ENCODE assay signal across 2 cellular contexts in the genomic region with DNA sequence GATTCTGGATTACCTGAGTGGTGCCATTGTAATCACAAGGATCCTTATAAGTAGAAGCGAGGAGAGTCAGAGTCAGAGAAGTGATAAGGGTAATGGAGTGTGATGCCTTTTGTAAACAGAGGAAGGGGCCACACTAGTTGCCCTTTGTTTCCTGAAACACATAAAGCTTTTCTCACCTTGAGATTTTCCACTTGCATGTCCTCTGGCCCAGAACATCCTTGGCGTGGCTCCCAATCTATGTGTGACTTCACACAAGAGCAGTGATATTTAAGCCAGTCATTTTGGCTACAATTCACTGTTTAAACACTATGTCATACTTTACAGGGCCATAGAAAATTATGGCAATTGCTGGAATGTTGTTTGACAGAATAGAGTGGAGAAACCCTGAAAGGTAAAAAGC.
TF ChIP-seq lines count a peak whose summit lies in the region.

No MANE protein-coding gene starts in this region.

TF ChIP-seq in GM23338, 12 proteins besides CTCF, POLR2A, EP300 and RAD21:
- no peak for TF ChIP-seq ZNF331 (CRISPR knock-in tag; IDR thresholded peaks at IDR 0.05; ENCODE audit: low read depth)
- no peak for TF ChIP-seq ETS1 (IDR thresholded peaks at IDR 0.05)
- no peak for TF ChIP-seq STAT1 (IDR thresholded peaks at IDR 0.05; ENCODE audit: unreplicated experiment)

TF ChIP-seq in K562, 482 proteins besides CTCF, POLR2A, EP300 and RAD21:
- TF ChIP-seq ILF3 (IDR thresholded peaks at IDR 0.05; ENCODE audit: borderline replicate concordance) (no peak), TCF7 (IDR thresholded peaks at IDR 0.05; ENCODE audit: borderline replicate concordance) (no peak), MTA2 (IDR thresholded peaks at IDR 0.05; ENCODE audit: low read depth) (no peak), CBX5 (IDR thresholded peaks at IDR 0.05; ENCODE audit: borderline replicate concordance, low read depth) (no peak), HMBOX1 (IDR thresholded peaks at IDR 0.05) (no peak)
- TF ChIP-seq, protein P1, sequence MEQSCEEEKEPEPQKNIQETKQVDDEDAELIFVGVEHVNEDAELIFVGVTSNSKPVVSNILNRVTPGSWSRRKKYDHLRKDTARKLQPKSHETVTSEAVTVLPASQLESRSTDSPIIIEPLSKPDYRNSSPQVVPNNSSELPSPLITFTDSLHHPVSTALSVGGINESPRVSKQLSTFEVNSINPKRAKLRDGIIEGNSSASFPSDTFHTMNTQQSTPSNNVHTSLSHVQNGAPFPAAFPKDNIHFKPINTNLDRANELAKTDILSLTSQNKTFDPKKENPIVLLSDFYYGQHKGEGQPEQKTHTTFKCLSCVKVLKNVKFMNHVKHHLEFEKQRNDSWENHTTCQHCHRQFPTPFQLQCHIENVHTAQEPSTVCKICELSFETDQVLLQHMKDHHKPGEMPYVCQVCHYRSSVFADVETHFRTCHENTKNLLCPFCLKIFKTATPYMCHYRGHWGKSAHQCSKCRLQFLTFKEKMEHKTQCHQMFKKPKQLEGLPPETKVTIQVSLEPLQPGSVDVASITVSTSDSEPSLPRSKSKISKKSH (CRISPR knock-in tag; IDR thresholded peaks at IDR 0.05) = no peak
- TF ChIP-seq, protein P2, sequence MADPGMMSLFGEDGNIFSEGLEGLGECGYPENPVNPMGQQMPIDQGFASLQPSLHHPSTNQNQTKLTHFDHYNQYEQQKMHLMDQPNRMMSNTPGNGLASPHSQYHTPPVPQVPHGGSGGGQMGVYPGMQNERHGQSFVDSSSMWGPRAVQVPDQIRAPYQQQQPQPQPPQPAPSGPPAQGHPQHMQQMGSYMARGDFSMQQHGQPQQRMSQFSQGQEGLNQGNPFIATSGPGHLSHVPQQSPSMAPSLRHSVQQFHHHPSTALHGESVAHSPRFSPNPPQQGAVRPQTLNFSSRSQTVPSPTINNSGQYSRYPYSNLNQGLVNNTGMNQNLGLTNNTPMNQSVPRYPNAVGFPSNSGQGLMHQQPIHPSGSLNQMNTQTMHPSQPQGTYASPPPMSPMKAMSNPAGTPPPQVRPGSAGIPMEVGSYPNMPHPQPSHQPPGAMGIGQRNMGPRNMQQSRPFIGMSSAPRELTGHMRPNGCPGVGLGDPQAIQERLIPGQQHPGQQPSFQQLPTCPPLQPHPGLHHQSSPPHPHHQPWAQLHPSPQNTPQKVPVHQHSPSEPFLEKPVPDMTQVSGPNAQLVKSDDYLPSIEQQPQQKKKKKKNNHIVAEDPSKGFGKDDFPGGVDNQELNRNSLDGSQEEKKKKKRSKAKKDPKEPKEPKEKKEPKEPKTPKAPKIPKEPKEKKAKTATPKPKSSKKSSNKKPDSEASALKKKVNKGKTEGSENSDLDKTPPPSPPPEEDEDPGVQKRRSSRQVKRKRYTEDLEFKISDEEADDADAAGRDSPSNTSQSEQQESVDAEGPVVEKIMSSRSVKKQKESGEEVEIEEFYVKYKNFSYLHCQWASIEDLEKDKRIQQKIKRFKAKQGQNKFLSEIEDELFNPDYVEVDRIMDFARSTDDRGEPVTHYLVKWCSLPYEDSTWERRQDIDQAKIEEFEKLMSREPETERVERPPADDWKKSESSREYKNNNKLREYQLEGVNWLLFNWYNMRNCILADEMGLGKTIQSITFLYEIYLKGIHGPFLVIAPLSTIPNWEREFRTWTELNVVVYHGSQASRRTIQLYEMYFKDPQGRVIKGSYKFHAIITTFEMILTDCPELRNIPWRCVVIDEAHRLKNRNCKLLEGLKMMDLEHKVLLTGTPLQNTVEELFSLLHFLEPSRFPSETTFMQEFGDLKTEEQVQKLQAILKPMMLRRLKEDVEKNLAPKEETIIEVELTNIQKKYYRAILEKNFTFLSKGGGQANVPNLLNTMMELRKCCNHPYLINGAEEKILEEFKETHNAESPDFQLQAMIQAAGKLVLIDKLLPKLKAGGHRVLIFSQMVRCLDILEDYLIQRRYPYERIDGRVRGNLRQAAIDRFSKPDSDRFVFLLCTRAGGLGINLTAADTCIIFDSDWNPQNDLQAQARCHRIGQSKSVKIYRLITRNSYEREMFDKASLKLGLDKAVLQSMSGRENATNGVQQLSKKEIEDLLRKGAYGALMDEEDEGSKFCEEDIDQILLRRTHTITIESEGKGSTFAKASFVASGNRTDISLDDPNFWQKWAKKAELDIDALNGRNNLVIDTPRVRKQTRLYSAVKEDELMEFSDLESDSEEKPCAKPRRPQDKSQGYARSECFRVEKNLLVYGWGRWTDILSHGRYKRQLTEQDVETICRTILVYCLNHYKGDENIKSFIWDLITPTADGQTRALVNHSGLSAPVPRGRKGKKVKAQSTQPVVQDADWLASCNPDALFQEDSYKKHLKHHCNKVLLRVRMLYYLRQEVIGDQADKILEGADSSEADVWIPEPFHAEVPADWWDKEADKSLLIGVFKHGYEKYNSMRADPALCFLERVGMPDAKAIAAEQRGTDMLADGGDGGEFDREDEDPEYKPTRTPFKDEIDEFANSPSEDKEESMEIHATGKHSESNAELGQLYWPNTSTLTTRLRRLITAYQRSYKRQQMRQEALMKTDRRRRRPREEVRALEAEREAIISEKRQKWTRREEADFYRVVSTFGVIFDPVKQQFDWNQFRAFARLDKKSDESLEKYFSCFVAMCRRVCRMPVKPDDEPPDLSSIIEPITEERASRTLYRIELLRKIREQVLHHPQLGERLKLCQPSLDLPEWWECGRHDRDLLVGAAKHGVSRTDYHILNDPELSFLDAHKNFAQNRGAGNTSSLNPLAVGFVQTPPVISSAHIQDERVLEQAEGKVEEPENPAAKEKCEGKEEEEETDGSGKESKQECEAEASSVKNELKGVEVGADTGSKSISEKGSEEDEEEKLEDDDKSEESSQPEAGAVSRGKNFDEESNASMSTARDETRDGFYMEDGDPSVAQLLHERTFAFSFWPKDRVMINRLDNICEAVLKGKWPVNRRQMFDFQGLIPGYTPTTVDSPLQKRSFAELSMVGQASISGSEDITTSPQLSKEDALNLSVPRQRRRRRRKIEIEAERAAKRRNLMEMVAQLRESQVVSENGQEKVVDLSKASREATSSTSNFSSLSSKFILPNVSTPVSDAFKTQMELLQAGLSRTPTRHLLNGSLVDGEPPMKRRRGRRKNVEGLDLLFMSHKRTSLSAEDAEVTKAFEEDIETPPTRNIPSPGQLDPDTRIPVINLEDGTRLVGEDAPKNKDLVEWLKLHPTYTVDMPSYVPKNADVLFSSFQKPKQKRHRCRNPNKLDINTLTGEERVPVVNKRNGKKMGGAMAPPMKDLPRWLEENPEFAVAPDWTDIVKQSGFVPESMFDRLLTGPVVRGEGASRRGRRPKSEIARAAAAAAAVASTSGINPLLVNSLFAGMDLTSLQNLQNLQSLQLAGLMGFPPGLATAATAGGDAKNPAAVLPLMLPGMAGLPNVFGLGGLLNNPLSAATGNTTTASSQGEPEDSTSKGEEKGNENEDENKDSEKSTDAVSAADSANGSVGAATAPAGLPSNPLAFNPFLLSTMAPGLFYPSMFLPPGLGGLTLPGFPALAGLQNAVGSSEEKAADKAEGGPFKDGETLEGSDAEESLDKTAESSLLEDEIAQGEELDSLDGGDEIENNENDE (IDR thresholded peaks at IDR 0.05; ENCODE audit: low read depth, low read length) = no peak
TF ChIP-seq in K562: peak in this region for 0.
